Comparison of ENCODE assay signal across 14 cellular contexts in the genomic region with DNA sequence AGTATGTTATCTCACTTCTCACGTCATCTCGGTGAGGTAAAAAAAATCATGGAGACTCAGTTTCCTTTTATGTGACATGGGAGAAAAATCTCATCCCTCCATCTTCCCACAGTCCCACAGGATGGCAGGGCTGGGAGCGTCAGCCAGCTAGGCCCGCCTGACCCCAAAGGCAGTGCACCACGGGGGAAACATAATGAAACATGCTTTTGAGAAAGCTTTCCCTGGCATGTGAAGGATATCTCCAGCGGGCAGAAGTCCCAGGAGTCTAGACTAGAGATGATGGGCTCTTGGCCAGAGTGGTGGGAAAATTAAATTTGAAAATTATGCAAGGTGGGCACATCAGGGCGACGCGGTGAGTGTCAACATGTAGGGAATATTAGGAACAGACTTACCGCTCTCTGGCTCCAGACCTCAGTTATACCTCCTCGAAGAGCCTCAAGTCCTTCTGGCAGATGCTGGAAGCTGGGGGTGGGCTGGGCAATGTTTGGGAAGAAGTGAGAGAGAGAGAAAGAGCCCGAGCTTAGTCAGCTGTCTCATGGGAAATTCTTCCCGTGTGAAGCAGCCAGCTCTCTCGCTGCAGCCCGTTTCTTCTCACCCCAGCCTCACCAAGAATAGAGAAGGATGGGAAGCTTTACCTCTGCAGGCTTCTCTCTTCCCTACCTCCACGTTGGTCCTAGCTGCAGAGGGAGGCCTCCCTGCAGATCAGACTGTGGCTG. TPM values are rescaled to one million over a fixed set of nuclear protein-coding genes. Genes with fewer than 3 reads are reported as not detected.
DNase-seq lines count a peak whose midpoint lies in the region; ATAC-seq and TF ChIP-seq lines count a peak whose summit lies in the region.
"Had no signal": no experiment of that assay in that cellular context is flagged by ENCODE, and none has a peak within 500 bp of the region (broad histone marks: within the 10 kb centered on the region; RNA-seq: fewer than 3 reads in every experiment).

No MANE protein-coding gene starts in this region.

- H3K9me3 ChIP-seq in GM23248 (ENCODE audit: low read depth): no peaks in the 10 kb centered on the region
- H3K9me3 ChIP-seq in mammary epithelial cell (replicated peaks; ENCODE audit: insufficient read depth, low read length): no peaks in the 10 kb centered on the region
- H3K9me3 ChIP-seq: upper lobe of left lung had no signal

- no peaks in the 10 kb centered on the region for H3K27me3 ChIP-seq in GM23248 (replicated peaks; ENCODE audit: insufficient read depth)
- no peaks in the 10 kb centered on the region for H3K27me3 ChIP-seq in mammary epithelial cell (ENCODE audit: insufficient read depth, low read length)
- H3K27me3 ChIP-seq: upper lobe of left lung had no signal

- no peaks in the 10 kb centered on the region for H3K4me1 Mint-ChIP-seq in activated CD4-positive, alpha-beta memory T cell treated with anti-CD3 and anti-CD28 coated beads for 36 hours (ENCODE audit: low read depth)
- H3K4me1 Mint-ChIP-seq: memory B cell had no signal

- H3K27ac Mint-ChIP-seq in activated CD4-positive, alpha-beta memory T cell treated with anti-CD3 and anti-CD28 coated beads for 36 hours: no peak overlapping the region
- H3K27ac Mint-ChIP-seq: memory B cell had no signal

- H3K36me3 Mint-ChIP-seq in activated CD4-positive, alpha-beta memory T cell treated with anti-CD3 and anti-CD28 coated beads for 36 hours: no peaks in the 10 kb centered on the region
- H3K36me3 Mint-ChIP-seq: memory B cell had no signal

- no peak for ATAC-seq in GM21529 (IDR thresholded peaks at IDR 0.05; ENCODE audit: unreplicated experiment)
- ATAC-seq: HCT116 had no signal

- H3K36me3 ChIP-seq in GM23248 (ENCODE audit: low read depth) (no peaks in the 10 kb centered on the region), mammary epithelial cell (ENCODE audit: insufficient read depth, low read length) (no peaks in the 10 kb centered on the region)

- peaks cover 6% of the 10 kb centered on the region for H3K27me3 Mint-ChIP-seq in activated CD4-positive, alpha-beta memory T cell treated with anti-CD3 and anti-CD28 coated beads for 36 hours

- H3K9ac ChIP-seq in GM23248 (peak overlapping the region; percentile 59), mammary epithelial cell (ENCODE audit: insufficient read depth, low read length) (no peak overlapping the region)

- H3K4me1 ChIP-seq in GM23248 (ENCODE audit: insufficient read depth): peaks cover 24% of the 10 kb centered on the region
- no peaks in the 10 kb centered on the region for H3K4me1 ChIP-seq in mammary epithelial cell (ENCODE audit: insufficient read depth, low read length)

- CTCF ChIA-PET in mammary epithelial cell (lab: Charles Lee; ENCODE audit: low non-redundant PET): no interaction called here
- CTCF ChIA-PET in activated CD4-positive, alpha-beta memory T cell treated with anti-CD3 and anti-CD28 coated beads for 36 hours (lab: Charles Lee): interaction anchor here (0.9 kb wide), 1 partner anchor 17 kb away, joined by 3 read pairs; no protein-coding TSS in a partner anchor

- DNase-seq in GM23248 (peak; percentile 88), mammary epithelial cell (no peak), kidney glomerular epithelial cell (lab: John Stamatoyannopoulos, UW) (peak; percentile 64), stromal cell of bone marrow (ENCODE audit: low read depth) (peak; percentile 95), ecto neural progenitor cell (ENCODE audit: low spot score) (no peak), NCI-H128 (lab: John Stamatoyannopoulos, UW; ENCODE audit: unreplicated experiment) (no peak)
- no peak for DNase-seq in activated CD4-positive, alpha-beta memory T cell treated with anti-CD3 and anti-CD28 coated beads for 36 hours
- DNase-seq: activated naive CD4-positive, alpha-beta T cell; NCI-H187; upper lobe of left lung had no signal

- peak overlapping the region; percentile 80 for H3K27ac ChIP-seq in GM23248
- no peak overlapping the region for H3K27ac ChIP-seq in mammary epithelial cell (ENCODE audit: insufficient read depth, low read depth, low read length)
- H3K27ac ChIP-seq: epithelial cell of prostate had no signal

- H3K4me2 ChIP-seq in GM23248 (ENCODE audit: unreplicated experiment) (peak overlapping the region; percentile 54), mammary epithelial cell (ENCODE audit: insufficient read depth, low read depth, low read length) (no peak overlapping the region)

- no peak overlapping the region for H3K4me3 Mint-ChIP-seq in activated CD4-positive, alpha-beta memory T cell treated with anti-CD3 and anti-CD28 coated beads for 36 hours
- H3K4me3 Mint-ChIP-seq: memory B cell had no signal

- in situ Hi-C loops in GM23248 (cut with MboI) (loop anchor here (10.0 kb wide), 1 partner anchor 507 kb away; no protein-coding TSS in a partner anchor), mammary epithelial cell (cut with MboI; ENCODE audit: low sequenced_read_pairs in 2 of 2) (loop anchor here in 1 of 2 donors (10.0 kb wide), 1 partner anchor 507 kb away; no protein-coding TSS in a partner anchor)

- H2AFZ ChIP-seq in GM23248: peak overlapping the region; percentile 25; the same call in 1 of the 2 replicates
- peak overlapping the region; percentile 3 for H2AFZ ChIP-seq in mammary epithelial cell (ENCODE audit: low read depth, low read length)

- WGBS in GM23248 (ENCODE audit: low coverage in 1 of 2, low lambda C conversion rate in 2 of 2, missing lambda C conversion rate in 2 of 2), 2 experiments: 37 to 43% methylated on average over 16 of the region's 16 CpGs
- 36% methylated on average over 13 of the region's 16 CpGs for WGBS in mammary epithelial cell (ENCODE audit: low coverage, missing lambda C conversion rate)

- no peaks in the 10 kb centered on the region for H3K9me2 ChIP-seq in GM23248 (ENCODE audit: insufficient read depth)

- dilution Hi-C loops in mammary epithelial cell (cut with HindIII; ENCODE audit: low sequenced_read_pairs): no loop called here

- H3K4me3 ChIP-seq in GM23248: peak overlapping the region; percentile 22; the same call in 1 of the 2 replicates
- H3K4me3 ChIP-seq in mammary epithelial cell (replicated peaks in 1 of 3; ENCODE audit: insufficient read depth in 1 of 3, low read depth in 2 of 3, low read length in 3 of 3): no peak overlapping the region
- H3K4me3 ChIP-seq: upper lobe of left lung had no signal

- H4K20me1 ChIP-seq in GM23248 (ENCODE audit: insufficient read depth) (no peaks in the 10 kb centered on the region), mammary epithelial cell (ENCODE audit: insufficient read depth, low read length) (no peaks in the 10 kb centered on the region)

- BruUV-seq in mammary epithelial cell (replicated peaks; lab: Mats Ljungman, UMichigan): no TSS peak

- POLR2A ChIA-PET in activated CD4-positive, alpha-beta memory T cell treated with anti-CD3 and anti-CD28 coated beads for 36 hours (lab: Charles Lee): no interaction called here

- H3K9me3 Mint-ChIP-seq in activated CD4-positive, alpha-beta memory T cell treated with anti-CD3 and anti-CD28 coated beads for 36 hours: no peaks in the 10 kb centered on the region
- H3K9me3 Mint-ChIP-seq: memory B cell had no signal

- TF ChIP-seq CTCF in mammary epithelial cell (conservative IDR thresholded peaks at IDR 0.05 in 1 of 2, IDR thresholded peaks at IDR 0.05 in 1 of 2; ENCODE audit: extremely low read depth in 1 of 2, insufficient read depth in 1 of 2, low read depth in 1 of 2, low read length in 2 of 2): no peak

- H3K79me2 ChIP-seq in GM23248 (ENCODE audit: insufficient read depth) (no peaks in the 10 kb centered on the region), mammary epithelial cell (ENCODE audit: insufficient read depth, low read length) (no peaks in the 10 kb centered on the region)

- peaks cover 16% of the 10 kb centered on the region for H3F3A ChIP-seq in GM23248 (ENCODE audit: insufficient read depth)

- intact Hi-C loops in mammary epithelial cell (cut with micrococcal nuclease): no loop called here
- intact Hi-C loops in activated CD4-positive, alpha-beta memory T cell treated with anti-CD3 and anti-CD28 coated beads for 36 hours (cut with micrococcal nuclease): no loop called here

RNA-seq across cellular contexts. Expression of a gene that starts 52.3 kb away (rescaled TPM):
- 9.0 and 10.2 TPM in 2 replicates for total RNA-seq in GM23248 (2014; rRNA removed; shearing (Covaris generic))
- polyA plus RNA-seq in GM23248 (2016; fragmentation: Nextera tagmentation; extraction: Ambion mirVana) (7.3 and 8.4 TPM in 2 replicates), mammary epithelial cell (4.4 TPM)
- 1 to 10 TPM; 5.2 to 7.1 TPM for total RNA-seq in mammary epithelial cell
- 13.4 TPM for polyA minus RNA-seq in mammary epithelial cell
- total RNA-seq in activated CD4-positive, alpha-beta memory T cell treated with anti-CD3 and anti-CD28 coated beads for 36 hours: under 1 TPM; 0.51 to 0.76 TPM

Comparison
In these comparisons a context has a peak if more than half of its experiments do, and no peak if none do; other contexts are left out.
1. DNase-seq: peak in GM23248 (single experiment), kidney glomerular epithelial cell (single experiment) and stromal cell of bone marrow (single experiment); none in mammary epithelial cell (single experiment), activated CD4-positive, alpha-beta memory T cell treated with anti-CD3 and anti-CD28 coated beads for 36 hours (single experiment), ecto neural progenitor cell (single experiment) and NCI-H128 (single experiment).